In the genomic region with DNA sequence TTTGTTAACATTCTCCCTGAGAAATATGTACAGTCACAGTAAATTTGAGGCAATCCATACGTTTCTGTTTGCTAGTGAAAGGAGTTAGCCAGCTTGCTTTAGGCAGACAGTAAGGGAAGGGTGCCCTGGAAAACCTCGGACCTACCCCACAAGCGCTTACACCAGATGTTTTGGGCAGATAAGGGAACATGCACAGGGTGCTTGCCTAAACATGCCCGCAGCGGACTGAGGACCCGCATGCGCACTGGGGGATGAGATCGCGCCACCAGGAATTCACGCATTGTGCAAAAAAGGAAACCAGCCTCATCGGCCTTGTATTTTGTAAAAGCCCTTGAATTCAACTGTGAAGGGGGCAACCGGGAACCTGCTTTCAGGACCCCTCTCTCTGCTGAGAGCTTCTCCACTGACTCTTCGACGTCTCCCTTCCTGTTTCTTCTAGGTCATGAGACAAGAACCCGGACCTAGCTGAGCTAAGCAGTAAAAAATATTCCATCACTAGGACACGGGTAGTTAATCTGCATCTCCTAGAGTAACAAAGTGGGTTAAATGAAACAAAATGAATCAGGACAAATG, we compare ENCODE assay signal across 1 cellular context.
TF ChIP-seq lines count a peak whose summit lies in the region.

No MANE protein-coding gene starts in this region.

TF ChIP-seq in GM23338, 12 proteins besides CTCF, POLR2A, EP300 and RAD21 (continued from another document):
- TF ChIP-seq, protein P1, sequence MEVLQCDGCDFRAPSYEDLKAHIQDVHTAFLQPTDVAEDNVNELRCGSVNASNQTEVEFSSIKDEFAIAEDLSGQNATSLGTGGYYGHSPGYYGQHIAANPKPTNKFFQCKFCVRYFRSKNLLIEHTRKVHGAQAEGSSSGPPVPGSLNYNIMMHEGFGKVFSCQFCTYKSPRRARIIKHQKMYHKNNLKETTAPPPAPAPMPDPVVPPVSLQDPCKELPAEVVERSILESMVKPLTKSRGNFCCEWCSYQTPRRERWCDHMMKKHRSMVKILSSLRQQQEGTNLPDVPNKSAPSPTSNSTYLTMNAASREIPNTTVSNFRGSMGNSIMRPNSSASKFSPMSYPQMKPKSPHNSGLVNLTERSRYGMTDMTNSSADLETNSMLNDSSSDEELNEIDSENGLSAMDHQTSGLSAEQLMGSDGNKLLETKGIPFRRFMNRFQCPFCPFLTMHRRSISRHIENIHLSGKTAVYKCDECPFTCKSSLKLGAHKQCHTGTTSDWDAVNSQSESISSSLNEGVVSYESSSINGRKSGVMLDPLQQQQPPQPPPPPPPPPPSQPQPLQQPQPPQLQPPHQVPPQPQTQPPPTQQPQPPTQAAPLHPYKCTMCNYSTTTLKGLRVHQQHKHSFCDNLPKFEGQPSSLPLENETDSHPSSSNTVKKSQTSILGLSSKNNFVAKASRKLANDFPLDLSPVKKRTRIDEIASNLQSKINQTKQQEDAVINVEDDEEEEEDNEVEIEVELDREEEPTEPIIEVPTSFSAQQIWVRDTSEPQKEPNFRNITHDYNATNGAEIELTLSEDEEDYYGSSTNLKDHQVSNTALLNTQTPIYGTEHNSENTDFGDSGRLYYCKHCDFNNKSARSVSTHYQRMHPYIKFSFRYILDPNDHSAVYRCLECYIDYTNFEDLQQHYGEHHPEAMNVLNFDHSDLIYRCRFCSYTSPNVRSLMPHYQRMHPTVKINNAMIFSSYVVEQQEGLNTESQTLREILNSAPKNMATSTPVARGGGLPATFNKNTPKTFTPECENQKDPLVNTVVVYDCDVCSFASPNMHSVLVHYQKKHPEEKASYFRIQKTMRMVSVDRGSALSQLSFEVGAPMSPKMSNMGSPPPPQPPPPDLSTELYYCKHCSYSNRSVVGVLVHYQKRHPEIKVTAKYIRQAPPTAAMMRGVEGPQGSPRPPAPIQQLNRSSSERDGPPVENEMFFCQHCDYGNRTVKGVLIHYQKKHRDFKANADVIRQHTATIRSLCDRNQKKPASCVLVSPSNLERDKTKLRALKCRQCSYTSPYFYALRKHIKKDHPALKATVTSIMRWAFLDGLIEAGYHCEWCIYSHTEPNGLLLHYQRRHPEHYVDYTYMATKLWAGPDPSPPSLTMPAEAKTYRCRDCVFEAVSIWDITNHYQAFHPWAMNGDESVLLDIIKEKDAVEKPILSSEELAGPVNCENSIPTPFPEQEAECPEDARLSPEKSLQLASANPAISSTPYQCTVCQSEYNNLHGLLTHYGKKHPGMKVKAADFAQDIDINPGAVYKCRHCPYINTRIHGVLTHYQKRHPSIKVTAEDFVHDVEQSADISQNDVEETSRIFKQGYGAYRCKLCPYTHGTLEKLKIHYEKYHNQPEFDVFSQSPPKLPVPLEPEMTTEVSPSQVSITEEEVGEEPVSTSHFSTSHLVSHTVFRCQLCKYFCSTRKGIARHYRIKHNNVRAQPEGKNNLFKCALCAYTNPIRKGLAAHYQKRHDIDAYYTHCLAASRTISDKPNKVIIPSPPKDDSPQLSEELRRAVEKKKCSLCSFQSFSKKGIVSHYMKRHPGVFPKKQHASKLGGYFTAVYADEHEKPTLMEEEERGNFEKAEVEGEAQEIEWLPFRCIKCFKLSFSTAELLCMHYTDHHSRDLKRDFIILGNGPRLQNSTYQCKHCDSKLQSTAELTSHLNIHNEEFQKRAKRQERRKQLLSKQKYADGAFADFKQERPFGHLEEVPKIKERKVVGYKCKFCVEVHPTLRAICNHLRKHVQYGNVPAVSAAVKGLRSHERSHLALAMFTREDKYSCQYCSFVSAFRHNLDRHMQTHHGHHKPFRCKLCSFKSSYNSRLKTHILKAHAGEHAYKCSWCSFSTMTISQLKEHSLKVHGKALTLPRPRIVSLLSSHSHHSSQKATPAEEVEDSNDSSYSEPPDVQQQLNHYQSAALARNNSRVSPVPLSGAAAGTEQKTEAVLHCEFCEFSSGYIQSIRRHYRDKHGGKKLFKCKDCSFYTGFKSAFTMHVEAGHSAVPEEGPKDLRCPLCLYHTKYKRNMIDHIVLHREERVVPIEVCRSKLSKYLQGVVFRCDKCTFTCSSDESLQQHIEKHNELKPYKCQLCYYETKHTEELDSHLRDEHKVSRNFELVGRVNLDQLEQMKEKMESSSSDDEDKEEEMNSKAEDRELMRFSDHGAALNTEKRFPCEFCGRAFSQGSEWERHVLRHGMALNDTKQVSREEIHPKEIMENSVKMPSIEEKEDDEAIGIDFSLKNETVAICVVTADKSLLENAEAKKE (CRISPR knock-in tag; IDR thresholded peaks at IDR 0.05): no peak
- TF ChIP-seq JUNB (IDR thresholded peaks at IDR 0.05; ENCODE audit: unreplicated experiment) (no peak), ZNF114 (CRISPR knock-in tag; IDR thresholded peaks at IDR 0.05) (no peak), CREB1 (CRISPR knock-in tag; IDR thresholded peaks at IDR 0.05; ENCODE audit: low read depth) (no peak), STAT1 (IDR thresholded peaks at IDR 0.05; ENCODE audit: unreplicated experiment) (no peak), EZH2 (IDR thresholded peaks at IDR 0.05; ENCODE audit: low read depth, unreplicated experiment) (no peak)
- TF ChIP-seq, protein P2, sequence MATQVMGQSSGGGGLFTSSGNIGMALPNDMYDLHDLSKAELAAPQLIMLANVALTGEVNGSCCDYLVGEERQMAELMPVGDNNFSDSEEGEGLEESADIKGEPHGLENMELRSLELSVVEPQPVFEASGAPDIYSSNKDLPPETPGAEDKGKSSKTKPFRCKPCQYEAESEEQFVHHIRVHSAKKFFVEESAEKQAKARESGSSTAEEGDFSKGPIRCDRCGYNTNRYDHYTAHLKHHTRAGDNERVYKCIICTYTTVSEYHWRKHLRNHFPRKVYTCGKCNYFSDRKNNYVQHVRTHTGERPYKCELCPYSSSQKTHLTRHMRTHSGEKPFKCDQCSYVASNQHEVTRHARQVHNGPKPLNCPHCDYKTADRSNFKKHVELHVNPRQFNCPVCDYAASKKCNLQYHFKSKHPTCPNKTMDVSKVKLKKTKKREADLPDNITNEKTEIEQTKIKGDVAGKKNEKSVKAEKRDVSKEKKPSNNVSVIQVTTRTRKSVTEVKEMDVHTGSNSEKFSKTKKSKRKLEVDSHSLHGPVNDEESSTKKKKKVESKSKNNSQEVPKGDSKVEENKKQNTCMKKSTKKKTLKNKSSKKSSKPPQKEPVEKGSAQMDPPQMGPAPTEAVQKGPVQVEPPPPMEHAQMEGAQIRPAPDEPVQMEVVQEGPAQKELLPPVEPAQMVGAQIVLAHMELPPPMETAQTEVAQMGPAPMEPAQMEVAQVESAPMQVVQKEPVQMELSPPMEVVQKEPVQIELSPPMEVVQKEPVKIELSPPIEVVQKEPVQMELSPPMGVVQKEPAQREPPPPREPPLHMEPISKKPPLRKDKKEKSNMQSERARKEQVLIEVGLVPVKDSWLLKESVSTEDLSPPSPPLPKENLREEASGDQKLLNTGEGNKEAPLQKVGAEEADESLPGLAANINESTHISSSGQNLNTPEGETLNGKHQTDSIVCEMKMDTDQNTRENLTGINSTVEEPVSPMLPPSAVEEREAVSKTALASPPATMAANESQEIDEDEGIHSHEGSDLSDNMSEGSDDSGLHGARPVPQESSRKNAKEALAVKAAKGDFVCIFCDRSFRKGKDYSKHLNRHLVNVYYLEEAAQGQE (IDR thresholded peaks at IDR 0.05; ENCODE audit: unreplicated experiment): no peak
- TF ChIP-seq, protein P3, sequence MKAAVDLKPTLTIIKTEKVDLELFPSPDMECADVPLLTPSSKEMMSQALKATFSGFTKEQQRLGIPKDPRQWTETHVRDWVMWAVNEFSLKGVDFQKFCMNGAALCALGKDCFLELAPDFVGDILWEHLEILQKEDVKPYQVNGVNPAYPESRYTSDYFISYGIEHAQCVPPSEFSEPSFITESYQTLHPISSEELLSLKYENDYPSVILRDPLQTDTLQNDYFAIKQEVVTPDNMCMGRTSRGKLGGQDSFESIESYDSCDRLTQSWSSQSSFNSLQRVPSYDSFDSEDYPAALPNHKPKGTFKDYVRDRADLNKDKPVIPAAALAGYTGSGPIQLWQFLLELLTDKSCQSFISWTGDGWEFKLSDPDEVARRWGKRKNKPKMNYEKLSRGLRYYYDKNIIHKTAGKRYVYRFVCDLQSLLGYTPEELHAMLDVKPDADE (IDR thresholded peaks at IDR 0.05): no peak
